Comparison of ENCODE assay signal across 26 cellular contexts in the genomic region with DNA sequence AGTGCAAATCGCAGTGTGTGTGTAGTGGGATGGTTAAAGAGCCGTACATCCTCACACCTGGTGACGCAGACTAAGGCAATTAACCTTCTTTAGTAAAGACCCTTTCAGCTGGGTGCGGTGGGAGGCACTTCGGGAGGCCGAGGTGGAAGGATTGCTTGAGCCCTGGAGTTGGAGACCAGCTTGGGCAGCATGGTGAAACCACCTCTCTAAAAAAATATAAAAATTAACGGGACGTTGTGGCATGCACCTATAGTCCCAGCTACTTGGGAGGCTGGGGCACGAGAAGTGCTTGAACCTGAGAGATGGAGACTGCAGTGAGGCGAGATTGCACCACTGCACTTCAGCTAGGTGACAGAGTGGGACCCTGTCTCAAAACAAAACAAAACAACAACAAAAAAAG. TPM values are rescaled to one million over a fixed set of nuclear protein-coding genes. Genes with fewer than 3 reads are reported as not detected.
DNase-seq lines count a peak whose midpoint lies in the region; ATAC-seq and TF ChIP-seq lines count a peak whose summit lies in the region.
"Had no signal": no experiment of that assay in that cellular context is flagged by ENCODE, and none has a peak within 500 bp of the region (broad histone marks: within the 10 kb centered on the region; RNA-seq: fewer than 3 reads in every experiment).

No MANE protein-coding gene starts in this region.

- DNase-seq in NCI-H748 (lab: John Stamatoyannopoulos, UW; ENCODE audit: unreplicated experiment) (peak; percentile 63), NCI-H748 treated with DMSO at 0.1 percent for 48 hours (lab: John Stamatoyannopoulos, UW) (no peak), chondrocyte (ENCODE audit: low spot score) (no peak), natural killer cell (no peak), thyroid gland (no peak), activated gamma-delta T cell treated with Interleukin-2 at 50 U/mL for 16 hours (no peak)
- DNase-seq in activated naive CD8-positive, alpha-beta T cell treated with anti-CD3 and anti-CD28 coated beads for 36 hours: no peak
- no peak for DNase-seq in stimulated activated CD4-positive, alpha-beta T cell treated with anti-CD3 and anti-CD28 coated beads, Interleukin-2, amount 100 ng/mL, for 24 hours
- DNase-seq: activated CD4-positive, alpha-beta T cell treated with anti-CD3 and anti-CD28 coated beads, Interleukin-2, amount 50 U/mL, for 4 hours; activated naive CD4-positive, alpha-beta T cell treated with Interleukin-2 at 50 U/mL for 16 hours; aorta; BE2C; GDM1; H7; Kasumi-1; mesendoderm; naive thymus-derived CD8-positive, alpha-beta T cell; NCI-H1092 treated with DMSO at 0.1 percent for 48 hours; NCI-H2081 treated with DMSO at 0.1 percent for 48 hours; NCI-H524 treated with DMSO at 0.1 percent for 48 hours; PC-9; testis; WERI-Rb-1 had no signal

- no peak for TF ChIP-seq POLR2A in thyroid gland (IDR thresholded peaks at IDR 0.05)

- H3K4me3 ChIP-seq in thyroid gland (replicated peaks in 1 of 3): no peak overlapping the region
- H3K4me3 ChIP-seq: PC-9, SJSA1, testis had no signal

- intact Hi-C loops in natural killer cell (cut with micrococcal nuclease) (no loop called here), thyroid gland (cut with DNase I) (no loop called here)

- H3K4me1 ChIP-seq in thyroid gland: peaks cover 90 to 95% of the 10 kb centered on the region in 2 donors
- H3K4me1 ChIP-seq: BE2C, SJSA1 had no signal

- H3K27me3 Mint-ChIP-seq in chondrocyte (ENCODE audit: low read depth) (peaks cover 22% of the 10 kb centered on the region), natural killer cell (ENCODE audit: low read depth in 2 of 2) (no peaks in the 10 kb centered on the region)
- no peaks in the 10 kb centered on the region for H3K27me3 Mint-ChIP-seq in activated naive CD8-positive, alpha-beta T cell treated with anti-CD3 and anti-CD28 coated beads for 36 hours

- TF ChIP-seq CTCF in chondrocyte (IDR thresholded peaks at IDR 0.05) (no peak), natural killer cell (IDR thresholded peaks at IDR 0.05) (no peak), thyroid gland (IDR thresholded peaks at IDR 0.05) (no peak)

- no peaks in the 10 kb centered on the region for H3K27me3 ChIP-seq in thyroid gland
- H3K27me3 ChIP-seq: SJSA1, testis had no signal

- no peaks in the 10 kb centered on the region for H3K9me3 ChIP-seq in thyroid gland
- H3K9me3 ChIP-seq: BE2C, SJSA1, testis had no signal

- H3K36me3 ChIP-seq in thyroid gland: peaks cover 0 to 5% of the 10 kb centered on the region in 2 donors
- H3K36me3 ChIP-seq: BE2C, SJSA1, WERI-Rb-1 had no signal

- H3K27ac ChIP-seq in thyroid gland: peak overlapping the region; percentile 62 to 97 (median 97)
- H3K27ac ChIP-seq: PC-9, SJSA1, testis, WERI-Rb-1 had no signal

- H3K36me3 Mint-ChIP-seq in chondrocyte (ENCODE audit: low read depth) (peaks cover 29% of the 10 kb centered on the region), natural killer cell (no peaks in the 10 kb centered on the region)
- H3K36me3 Mint-ChIP-seq in activated naive CD8-positive, alpha-beta T cell treated with anti-CD3 and anti-CD28 coated beads for 36 hours: no peaks in the 10 kb centered on the region
- H3K36me3 Mint-ChIP-seq: naive thymus-derived CD8-positive, alpha-beta T cell had no signal

- H3K27ac Mint-ChIP-seq in chondrocyte (ENCODE audit: unreplicated experiment) (peak overlapping the region; percentile 45), natural killer cell (peak overlapping the region; percentile 89 to 100)
- no peak overlapping the region for H3K27ac Mint-ChIP-seq in activated naive CD8-positive, alpha-beta T cell treated with anti-CD3 and anti-CD28 coated beads for 36 hours
- H3K27ac Mint-ChIP-seq: T-helper 1 cell treated with Interleukin-12 subunit alpha and Interleukin-12 subunit beta and Interleukin-4 antibody, amounts not matched to agents 30 μg/mL and 1 μg/mL, for 36 hours had no signal

- ATAC-seq in natural killer cell: no peak
- ATAC-seq: naive thymus-derived CD8-positive, alpha-beta T cell had no signal

- WGBS in thyroid gland, 2 donors: 82 to 88% methylated on average over 10 of the region's 10 CpGs

- H3K4me3 Mint-ChIP-seq in chondrocyte (ENCODE audit: unreplicated experiment): no peak overlapping the region
- peak overlapping the region; percentile 75 for H3K4me3 Mint-ChIP-seq in natural killer cell
- no peak overlapping the region for H3K4me3 Mint-ChIP-seq in activated naive CD8-positive, alpha-beta T cell treated with anti-CD3 and anti-CD28 coated beads for 36 hours
- H3K4me3 Mint-ChIP-seq: naive thymus-derived CD8-positive, alpha-beta T cell; T-helper 1 cell treated with Interleukin-12 subunit alpha and Interleukin-12 subunit beta and Interleukin-4 antibody, amounts not matched to agents 30 μg/mL and 1 μg/mL, for 36 hours had no signal

- H3K9me3 Mint-ChIP-seq in chondrocyte (ENCODE audit: low read depth) (no peaks in the 10 kb centered on the region), natural killer cell (no peaks in the 10 kb centered on the region)
- no peaks in the 10 kb centered on the region for H3K9me3 Mint-ChIP-seq in activated naive CD8-positive, alpha-beta T cell treated with anti-CD3 and anti-CD28 coated beads for 36 hours
- H3K9me3 Mint-ChIP-seq: naive thymus-derived CD8-positive, alpha-beta T cell; T-helper 1 cell treated with Interleukin-12 subunit alpha and Interleukin-12 subunit beta and Interleukin-4 antibody, amounts not matched to agents 30 μg/mL and 1 μg/mL, for 36 hours had no signal

- peaks cover 62% of the 10 kb centered on the region for H3K4me1 Mint-ChIP-seq in chondrocyte (ENCODE audit: low read depth)
- peaks cover 97 to 98% of the 10 kb centered on the region in 2 donors for H3K4me1 Mint-ChIP-seq in natural killer cell
- peaks cover 7% of the 10 kb centered on the region for H3K4me1 Mint-ChIP-seq in activated naive CD8-positive, alpha-beta T cell treated with anti-CD3 and anti-CD28 coated beads for 36 hours

RNA-seq across cellular contexts. Expression of a gene that starts 31.5 kb away (rescaled TPM):
- total RNA-seq in chondrocyte: 18.5 to 22.0 TPM (median 21.9 TPM) in 3 replicates
- 100 to 1,000 TPM; 104 to 224 (median 156) TPM for total RNA-seq in natural killer cell
- total RNA-seq in thyroid gland: 100 to 1,000 TPM; 157 to 385 (median 177) TPM
- 1 to 10 TPM; 1.7 to 2.1 TPM for total RNA-seq in activated naive CD8-positive, alpha-beta T cell treated with anti-CD3 and anti-CD28 coated beads for 36 hours
- total RNA-seq: A172, H7, SJSA1 had no signal
